Comparison of ENCODE assay signal across 22 cellular contexts in the genomic region with DNA sequence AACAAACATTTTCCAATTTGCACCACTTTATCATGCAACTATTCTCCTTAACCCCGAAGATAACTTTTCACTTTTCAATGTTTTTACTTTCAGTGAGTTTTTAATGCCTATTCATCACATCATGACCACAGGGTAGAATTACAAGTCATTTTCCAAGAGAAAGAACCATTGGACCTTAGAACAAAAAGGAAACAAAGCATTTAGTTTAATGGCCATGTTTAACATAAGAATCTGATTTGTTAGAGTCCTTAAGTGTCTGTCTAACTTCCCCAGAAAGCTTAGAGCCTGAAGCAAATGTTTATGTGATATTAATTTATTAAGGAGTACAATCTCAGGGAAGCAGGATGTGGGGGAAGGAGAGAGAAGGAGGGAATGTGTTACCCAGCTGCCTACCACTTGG.
"Had no signal": no experiment of that assay in that cellular context is flagged by ENCODE, and none has a peak within 500 bp of the region (broad histone marks: within the 10 kb centered on the region; RNA-seq: fewer than 3 reads in every experiment).

No MANE protein-coding gene starts in this region.

- ATAC-seq: naive thymus-derived CD8-positive, alpha-beta T cell; right lobe of liver; stimulated activated memory B cell treated with anti-CD40 and anti-IgM and Interleukin-4, amounts not matched to agents 10 μg/mL and 1 μg/mL and 100 μg/mL, for 72 hours; stimulated activated naive CD8-positive, alpha-beta T cell treated with anti-CD3 and anti-CD28 coated beads, Interleukin-15, amount 100 ng/mL, for 72 hours had no signal

- H3K27ac ChIP-seq: left ventricle myocardium inferior, ovary, right atrium auricular region, right lobe of liver, tibial nerve, uterus had no signal

- H3K27me3 Mint-ChIP-seq: progenitor cell of endocrine pancreas; stimulated activated naive CD8-positive, alpha-beta T cell treated with anti-CD3 and anti-CD28 coated beads, Interleukin-15, amount 100 ng/mL, for 72 hours; type B pancreatic cell had no signal

- H3K4me2 ChIP-seq: smooth muscle cell had no signal

- DNase-seq: hippocampal formation; islet precursor cell; left ventricle myocardium inferior; naive thymus-derived CD8-positive, alpha-beta T cell; ovary; right lobe of liver; stimulated activated CD4-positive, alpha-beta T cell treated with anti-CD3 and anti-CD28 coated beads, Interleukin-1b, Interleukin-23, amount 100 ng/mL, for 48 hours; stimulated activated CD4-positive, alpha-beta T cell treated with anti-CD3 and anti-CD28 coated beads, Interleukin-2, amount 100 ng/mL, for 48 hours; stimulated activated CD4-positive, alpha-beta T cell treated with anti-CD3 and anti-CD28 coated beads, Interleukin-4, amount 100 ng/mL, for 4 hours; stimulated activated CD8-positive, alpha-beta memory T cell treated with anti-CD3 and anti-CD28 coated beads, Interleukin-4, amount 100 ng/mL, for 48 hours; stimulated activated naive CD4-positive, alpha-beta T cell treated with Interleukin-2 at 50 U/mL for 16 hours; stimulated activated naive CD8-positive, alpha-beta T cell treated with anti-CD3 and anti-CD28 coated beads, Interleukin-15, amount 100 ng/mL, for 72 hours; substantia nigra; uterus had no signal

- H3K4me3 ChIP-seq: left ventricle myocardium inferior, lung, ovary, right atrium auricular region, right lobe of liver, smooth muscle cell, tibial nerve, uterus had no signal

- H3K36me3 ChIP-seq: left ventricle myocardium inferior, ovary, right atrium auricular region, right lobe of liver, tibial nerve, uterus had no signal

- H3K9me3 Mint-ChIP-seq: stimulated activated naive CD8-positive, alpha-beta T cell treated with anti-CD3 and anti-CD28 coated beads, Interleukin-15, amount 100 ng/mL, for 72 hours; type B pancreatic cell had no signal

- H3K9me3 ChIP-seq: ovary, right atrium auricular region, right lobe of liver, tibial nerve, uterus had no signal

- H3K36me3 Mint-ChIP-seq: naive thymus-derived CD8-positive, alpha-beta T cell; stimulated activated memory B cell treated with anti-CD40 and anti-IgM and Interleukin-4, amounts not matched to agents 10 μg/mL and 1 μg/mL and 100 μg/mL, for 72 hours; type B pancreatic cell had no signal

- H3K27me3 ChIP-seq: ovary, right atrium auricular region, right lobe of liver, tibial nerve, uterus had no signal

- H3K27ac Mint-ChIP-seq: naive thymus-derived CD8-positive, alpha-beta T cell; nephron; progenitor cell of endocrine pancreas; stimulated activated memory B cell treated with anti-CD40 and anti-IgM and Interleukin-4, amounts not matched to agents 10 μg/mL and 1 μg/mL and 100 μg/mL, for 72 hours; stimulated activated naive CD8-positive, alpha-beta T cell treated with anti-CD3 and anti-CD28 coated beads, Interleukin-15, amount 100 ng/mL, for 72 hours; type B pancreatic cell had no signal

- H3K4me3 Mint-ChIP-seq: naive thymus-derived CD8-positive, alpha-beta T cell; nephron; stimulated activated memory B cell treated with anti-CD40 and anti-IgM and Interleukin-4, amounts not matched to agents 10 μg/mL and 1 μg/mL and 100 μg/mL, for 72 hours; stimulated activated naive CD8-positive, alpha-beta T cell treated with anti-CD3 and anti-CD28 coated beads, Interleukin-15, amount 100 ng/mL, for 72 hours; type B pancreatic cell had no signal

- H3K4me1 ChIP-seq: left ventricle myocardium inferior, right atrium auricular region, right lobe of liver, tibial nerve, uterus had no signal

- H3K4me1 Mint-ChIP-seq: naive thymus-derived CD8-positive, alpha-beta T cell; nephron; stimulated activated memory B cell treated with anti-CD40 and anti-IgM and Interleukin-4, amounts not matched to agents 10 μg/mL and 1 μg/mL and 100 μg/mL, for 72 hours; stimulated activated naive CD8-positive, alpha-beta T cell treated with anti-CD3 and anti-CD28 coated beads, Interleukin-15, amount 100 ng/mL, for 72 hours had no signal
